ENCODE assay signal across 22 cellular contexts in the genomic region with DNA sequence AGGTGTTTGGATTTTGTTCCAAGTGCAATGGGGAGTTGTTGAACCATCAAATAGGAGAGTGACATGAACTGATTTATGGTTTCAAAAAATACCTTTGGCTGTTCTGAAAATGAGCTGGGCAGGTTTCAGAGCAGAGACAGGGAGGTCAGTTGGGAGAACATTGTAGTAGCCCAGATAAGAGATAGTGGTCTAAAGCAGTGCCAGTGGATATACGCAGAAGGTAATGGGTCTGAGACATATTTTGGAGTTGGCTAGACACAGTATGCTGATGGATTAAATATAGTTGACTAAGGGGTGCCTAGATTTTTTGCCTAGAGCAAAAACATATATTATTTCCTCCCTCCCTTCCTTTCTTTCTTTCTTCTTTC.
"Had no signal": no experiment of that assay in that cellular context is flagged by ENCODE, and none has a peak within 500 bp of the region (broad histone marks: within the 10 kb centered on the region; RNA-seq: fewer than 3 reads in every experiment).

No MANE protein-coding gene starts in this region.

- H3K27me3 ChIP-seq: brain microvascular endothelial cell, MG63, Peyer's patch had no signal

- H3K9me3 ChIP-seq: MG63, Peyer's patch had no signal

- DNase-seq: activated B cell treated with CpG ODN at 0.5 μM for 24 hours; activated CD4-positive, alpha-beta T cell treated with anti-CD3 and anti-CD28 coated beads for 1 hour; activated CD4-positive, alpha-beta T cell treated with anti-CD3 and anti-CD28 coated beads, Interleukin-2, amount 10 ng/mL, durations not matched to agents 24 days and 14 days; activated CD4-positive, alpha-beta T cell treated with anti-CD3 and anti-CD28 coated beads, Interleukin-2, amount 50 U/mL, for 48 hours; activated CD8-positive, alpha-beta memory T cell treated with anti-CD3 and anti-CD28 coated beads, Interleukin-2, amount 10 ng/mL, durations not matched to agents 7 days and 5 days; activated effector memory CD4-positive, alpha-beta T cell treated with Interleukin-2 at 50 U/mL for 16 hours; activated naive CD4-positive, alpha-beta T cell; activated naive CD8-positive, alpha-beta T cell treated with anti-CD3 and anti-CD28 coated beads, Interleukin-2, amount 50 U/mL, for 24 hours; activated T-cell treated with anti-CD3 and anti-CD28 coated beads, Interleukin-2, amount 50 U/mL, for 24 hours; MG63; MV-4-11; NCI-H1092 treated with DMSO at 0.1 percent for 48 hours; NCI-H1417 treated with DMSO at 0.1 percent for 48 hours; NCI-H1694; NCI-H2029; NCI-H510A treated with DMSO at 0.1 percent for 48 hours; Peyer's patch; SHP77 treated with DMSO at 0.1 percent for 48 hours; T-helper 9 cell had no signal

- ATAC-seq: activated CD8-positive, alpha-beta memory T cell treated with anti-CD3 and anti-CD28 coated beads, Interleukin-2, amount 10 ng/mL, durations not matched to agents 7 days and 5 days; activated naive CD4-positive, alpha-beta T cell treated with anti-CD3 and anti-CD28 coated beads, Interleukin-2, amount 50 U/mL, for 72 hours; activated naive CD8-positive, alpha-beta T cell treated with anti-CD3 and anti-CD28 coated beads, Interleukin-2, amount 50 U/mL, for 24 hours had no signal

- H3K4me3 ChIP-seq: MG63, Peyer's patch had no signal

- H3K27ac ChIP-seq: Peyer's patch, RWPE1 had no signal

- H3K4me1 ChIP-seq: Peyer's patch had no signal

- H3K36me3 ChIP-seq: brain microvascular endothelial cell, MG63, Peyer's patch had no signal
